ENCODE assay signal across 24 cellular contexts in genomic region chr18:49694402-49694801, GRCh38.
DNase-seq lines count a peak whose midpoint lies in the region; ATAC-seq and TF ChIP-seq lines count a peak whose summit lies in the region.
"Had no signal": no experiment of that assay in that cellular context is flagged by ENCODE, and none has a peak within 500 bp of the region (broad histone marks: within the 10 kb centered on the region; RNA-seq: fewer than 3 reads in every experiment).

No MANE protein-coding gene starts in this region.

- 85 to 100% (median 91%) methylated on average over 1 of the region's 1 CpG for WGBS in ovary, 3 donors

- no peaks in the 10 kb centered on the region for H3K36me3 ChIP-seq in ovary
- H3K36me3 ChIP-seq: SJSA1 had no signal

- H3K27me3 Mint-ChIP-seq in mesothelial cell of epicardium (ENCODE audit: low read depth), result no peaks in the 10 kb centered on the region

- H3K4me1 ChIP-seq in ovary (ENCODE audit: insufficient read depth), result no peaks in the 10 kb centered on the region

- no peak overlapping the region for H3K4me3 Mint-ChIP-seq in mesothelial cell of epicardium
- H3K4me3 Mint-ChIP-seq: CD8-positive, alpha-beta T cell had no signal

- peak overlapping the region; percentile 80 for H3K27ac Mint-ChIP-seq in mesothelial cell of epicardium
- H3K27ac Mint-ChIP-seq: CD8-positive, alpha-beta T cell had no signal

- H3K9me3 Mint-ChIP-seq in mesothelial cell of epicardium, result peaks cover 4% of the 10 kb centered on the region
- H3K9me3 Mint-ChIP-seq: CD8-positive, alpha-beta T cell had no signal

- H3K4me3 ChIP-seq in fibroblast of villous mesenchyme (ENCODE audit: low read depth, low read length) (no peak overlapping the region), ovary (no peak overlapping the region)
- H3K4me3 ChIP-seq: K562, SJSA1 had no signal

- H3K27ac ChIP-seq in ovary, result no peak overlapping the region
- H3K27ac ChIP-seq: 22Rv1, SJSA1 had no signal

- no peak for ATAC-seq in GM18502 (IDR thresholded peaks at IDR 0.05; ENCODE audit: poor library complexity, unreplicated experiment)
- ATAC-seq: CD8-positive, alpha-beta T cell; HCT116; HepG2; K562 had no signal

- TF ChIP-seq EP300 in ovary (IDR thresholded peaks at IDR 0.05), result no peak

- H3K9me3 ChIP-seq in ovary, result no peaks in the 10 kb centered on the region
- H3K9me3 ChIP-seq: SJSA1 had no signal

- no peaks in the 10 kb centered on the region for H3K36me3 Mint-ChIP-seq in mesothelial cell of epicardium
- H3K36me3 Mint-ChIP-seq: CD8-positive, alpha-beta T cell had no signal

- H3K4me1 Mint-ChIP-seq in mesothelial cell of epicardium, result peaks cover 51% of the 10 kb centered on the region

- TF ChIP-seq POLR2A in ovary (IDR thresholded peaks at IDR 0.05), result no peak

- no peak for TF ChIP-seq CTCF in fibroblast of villous mesenchyme (IDR thresholded peaks at IDR 0.05; ENCODE audit: insufficient read depth, low read depth, low read length)
- no peak for TF ChIP-seq CTCF in mesothelial cell of epicardium (IDR thresholded peaks at IDR 0.05; ENCODE audit: unreplicated experiment)
- no peak for TF ChIP-seq CTCF in ovary (IDR thresholded peaks at IDR 0.05)

- intact Hi-C loops in ovary (cut with DNase I), result no loop called here

- peak; percentile 26 for DNase-seq in NCI-H82 (lab: John Stamatoyannopoulos, UW)
- DNase-seq in NCI-H82 treated with DMSO at 0.1 percent for 48 hours (lab: John Stamatoyannopoulos, UW; ENCODE audit: unreplicated experiment), result no peak
- DNase-seq in fibroblast of villous mesenchyme (ENCODE audit: low read depth), result peak; percentile 84
- no peak for DNase-seq in mesothelial cell of epicardium (ENCODE audit: low spot score in 2 of 2, unreplicated experiment in 2 of 2)
- no peak for DNase-seq in ovary
- DNase-seq in T1000 (lab: John Stamatoyannopoulos, UW), result no peak
- DNase-seq in stimulated activated naive CD4-positive, alpha-beta T cell treated with Interleukin-2 at 50 U/mL for 16 hours (lab: John Stamatoyannopoulos, UW), result no peak
- DNase-seq: ACHN; C1 segment of cervical spinal cord; Calu3; CD8-positive, alpha-beta T cell; GF-D8; NCI-H1092; NCI-H1436 treated with DMSO at 0.1 percent for 48 hours; NCI-H1930; NCI-H2227 treated with DMSO at 0.1 percent for 48 hours; NCI-H510A treated with DMSO at 0.1 percent for 48 hours; NCI-H748 treated with DMSO at 0.1 percent for 48 hours had no signal

- H3K27me3 ChIP-seq in ovary, result no peaks in the 10 kb centered on the region
- H3K27me3 ChIP-seq: SJSA1 had no signal

Comparison
In these comparisons a context has a peak if more than half of its experiments do, and no peak if none do; other contexts are left out.
1. DNase-seq: peak in NCI-H82 (single experiment) and fibroblast of villous mesenchyme (single experiment); none in NCI-H82 treated with DMSO at 0.1 percent for 48 hours (single experiment), mesothelial cell of epicardium (0 of 2), ovary (0 of 5), T1000 (single experiment) and stimulated activated naive CD4-positive, alpha-beta T cell treated with Interleukin-2 at 50 U/mL for 16 hours (single experiment).